21 cellular contexts compared by ENCODE assay signal in genomic region chr16:476039-476438, GRCh38. TPM values are rescaled to one million over a fixed set of nuclear protein-coding genes. Genes with fewer than 3 reads are reported as not detected.
DNase-seq lines count a peak whose midpoint lies in the region; FAIRE-seq and TF ChIP-seq lines count a peak whose summit lies in the region.
"Had no signal": no experiment of that assay in that cellular context is flagged by ENCODE, and none has a peak within 500 bp of the region (broad histone marks: within the 10 kb centered on the region; RNA-seq: fewer than 3 reads in every experiment).

No MANE protein-coding gene starts in this region.

- no peak overlapping the region for H3K27ac Mint-ChIP-seq in osteocyte (ENCODE audit: unreplicated experiment)

- DNase-seq in H7, result peak; percentile 51
- peak; percentile 70 for DNase-seq in astrocyte of the hippocampus (ENCODE audit: low read depth, low spot score)
- DNase-seq in endothelial cell of umbilical vein (ENCODE audit: low read depth, low spot score), result no peak
- peak; percentile 26 for DNase-seq in renal cortical epithelial cell (ENCODE audit: low read depth)
- no peak for DNase-seq in activated naive CD4-positive, alpha-beta T cell (lab: John Stamatoyannopoulos, UW)
- DNase-seq in stimulated activated CD4-positive, alpha-beta T cell treated with anti-CD3 and anti-CD28 coated beads, Interleukin-1b, Interleukin-23, amount 100 ng/mL, for 48 hours, result no peak
- no peak for DNase-seq in osteocyte (ENCODE audit: extremely low spot score, unreplicated experiment)
- no peak for DNase-seq in NK-92 (lab: John Stamatoyannopoulos, UW; ENCODE audit: unreplicated experiment)
- DNase-seq: CD4-positive, alpha-beta memory T cell; DMS153; NCI-H1417 treated with DMSO at 0.1 percent for 48 hours; NCI-H187 treated with DMSO at 0.1 percent for 48 hours; NCI-H526 treated with DMSO at 0.1 percent for 48 hours; NK-92 treated with Interleukin-12 subunit alpha and Interleukin-12 subunit beta, amount 100 ng/mL, for 24 hours; SHP77 treated with DMSO at 0.1 percent for 48 hours; SK-N-SH had no signal

- H3K4me1 Mint-ChIP-seq in osteocyte (ENCODE audit: unreplicated experiment), result peaks cover 33% of the 10 kb centered on the region

- H3K36me3 ChIP-seq in H7 (replicated peaks; ENCODE audit: control insufficient read depth, insufficient read depth, low read length), result no peaks in the 10 kb centered on the region
- peaks cover 0 to 14% of the 10 kb centered on the region in 2 experiments for H3K36me3 ChIP-seq in endothelial cell of umbilical vein (ENCODE audit: control insufficient read depth in 2 of 2, extremely low read depth in 1 of 2, insufficient read depth in 2 of 2, low read length in 2 of 2)

- CTCF ChIA-PET in endothelial cell of umbilical vein (lab: Charles Lee), result interaction anchor here (1.0 to 1.1 kb wide), 2 partner anchors 11 to 90 kb away, joined by 3 to 5 read pairs; no protein-coding TSS in a partner anchor

- POLR2A ChIA-PET in endothelial cell of umbilical vein (lab: Charles Lee), result no interaction called here

- no peaks in the 10 kb centered on the region for H3K27me3 Mint-ChIP-seq in osteocyte (ENCODE audit: unreplicated experiment)
- H3K27me3 Mint-ChIP-seq: CD4-positive, alpha-beta memory T cell had no signal

- H3K79me2 ChIP-seq in endothelial cell of umbilical vein (ENCODE audit: control insufficient read depth, insufficient read depth, low read length), result no peaks in the 10 kb centered on the region

- no peaks in the 10 kb centered on the region for H3K9me3 ChIP-seq in endothelial cell of umbilical vein (replicated peaks; ENCODE audit: control insufficient read depth, insufficient read depth, low read length)
- H3K9me3 ChIP-seq: BLaER1, SK-N-SH had no signal

- no peaks in the 10 kb centered on the region for H3K27me3 ChIP-seq in H7 (ENCODE audit: control insufficient read depth, insufficient read depth, low read length)
- H3K27me3 ChIP-seq in endothelial cell of umbilical vein (ENCODE audit: control insufficient read depth in 2 of 2, insufficient read depth in 2 of 2, low read length in 2 of 2), result no peaks in the 10 kb centered on the region
- H3K27me3 ChIP-seq: BLaER1 had no signal

- FAIRE-seq in endothelial cell of umbilical vein (lab: Jason Lieb, UNC), result peak; percentile 40
- FAIRE-seq: GM12878, GM19239, RCC 7860 had no signal

- no peaks in the 10 kb centered on the region for H4K20me1 ChIP-seq in endothelial cell of umbilical vein (replicated peaks; ENCODE audit: control insufficient read depth, extremely low read depth, insufficient read depth, low read length)

- H3K9ac ChIP-seq in endothelial cell of umbilical vein (replicated peaks; ENCODE audit: extremely low read depth, insufficient read depth, low read length), result no peak overlapping the region
- H3K9ac ChIP-seq: BLaER1, KMS-11, SK-N-SH had no signal

- H3K4me3 Mint-ChIP-seq in osteocyte (ENCODE audit: unreplicated experiment), result no peak overlapping the region
- H3K4me3 Mint-ChIP-seq: CD4-positive, alpha-beta memory T cell had no signal

- TF ChIP-seq CTCF in endothelial cell of umbilical vein (IDR thresholded peaks at IDR 0.05; ENCODE audit: extremely low read depth in 1 of 2, insufficient read depth in 1 of 2, low read depth in 1 of 2, low read length in 2 of 2) (no peak), osteocyte (IDR thresholded peaks at IDR 0.05) (no peak)

- H3K4me2 ChIP-seq in endothelial cell of umbilical vein (ENCODE audit: insufficient read depth, low read length), result no peak overlapping the region
- H3K4me2 ChIP-seq: BLaER1, KMS-11, SK-N-SH had no signal

- intact Hi-C loops in endothelial cell of umbilical vein (cut with micrococcal nuclease), result loop anchor here (5.0 kb wide), 1 partner anchor 49 kb away; the partner anchor contains the start of gene RAB11FIP3

- no peak overlapping the region for H3K4me3 ChIP-seq in H7 (ENCODE audit: insufficient read depth, low read depth, low read length)
- no peak overlapping the region for H3K4me3 ChIP-seq in endothelial cell of umbilical vein (replicated peaks in 1 of 3; ENCODE audit: insufficient read depth in 1 of 3, low read depth in 1 of 3, low read length in 3 of 3)
- H3K4me3 ChIP-seq: BLaER1, GM12878 had no signal

- H3K36me3 Mint-ChIP-seq in osteocyte (ENCODE audit: unreplicated experiment), result peaks cover 19% of the 10 kb centered on the region

- H3K4me1 ChIP-seq in endothelial cell of umbilical vein (ENCODE audit: control insufficient read depth, extremely low read depth, insufficient read depth, low read length), result peaks cover 8% of the 10 kb centered on the region

- H3K9me1 ChIP-seq in endothelial cell of umbilical vein (replicated peaks; ENCODE audit: control insufficient read depth, extremely low read depth, insufficient read depth, low read length), result no peaks in the 10 kb centered on the region

- H3K9me3 Mint-ChIP-seq in osteocyte (ENCODE audit: unreplicated experiment), result no peaks in the 10 kb centered on the region
- H3K9me3 Mint-ChIP-seq: CD4-positive, alpha-beta memory T cell had no signal

- dilution Hi-C loops in endothelial cell of umbilical vein (cut with MboI; ENCODE audit: extremely low pct_ligation_motif_present, low sequenced_read_pairs), result no loop called here

- TF ChIP-seq POLR2A in endothelial cell of umbilical vein (IDR thresholded peaks at IDR 0.05; ENCODE audit: low read depth, low read length), result no peak

- BruUV-seq in endothelial cell of umbilical vein (replicated peaks; lab: Mats Ljungman, UMichigan), result no TSS peak

- H2AFZ ChIP-seq in endothelial cell of umbilical vein (ENCODE audit: low read depth, low read length), result no peak overlapping the region

- no peak overlapping the region for H3K27ac ChIP-seq in endothelial cell of umbilical vein (ENCODE audit: insufficient read depth, low read depth, low read length)
- H3K27ac ChIP-seq: BLaER1, KMS-11 had no signal

TF ChIP-seq in endothelial cell of umbilical vein, 7 proteins besides CTCF, POLR2A, EP300 and RAD21:
- TF ChIP-seq GATA2 (IDR thresholded peaks at IDR 0.05; ENCODE audit: insufficient read depth, insufficient read length, low read depth, low read length) (no peak), MYC (IDR thresholded peaks at IDR 0.05; ENCODE audit: low read depth, low read length) (no peak), EZH2 (IDR thresholded peaks at IDR 0.05; ENCODE audit: borderline replicate concordance, low read depth, low read length, severe bottlenecking) (no peak), JUN (IDR thresholded peaks at IDR 0.05; ENCODE audit: borderline replicate concordance, insufficient read depth, insufficient read length, low read depth) (no peak), FOS (IDR thresholded peaks at IDR 0.05; ENCODE audit: borderline replicate concordance, insufficient read depth, low read length) (no peak), MAX (IDR thresholded peaks at IDR 0.05; ENCODE audit: insufficient read depth, insufficient read length) (no peak), POLR2AphosphoS5 (IDR thresholded peaks at IDR 0.05; ENCODE audit: insufficient read depth, low read depth, low read length) (no peak)

RNA-seq across cellular contexts. Expression of gene RAB11FIP3, which starts 50.6 kb away (rescaled TPM):
- total RNA-seq in H7 (2014; rRNA removed; shearing (Covaris generic)), result 25.2 and 27.9 TPM in 2 replicates
- 64.9 and 75.9 TPM in 2 replicates for total RNA-seq in endothelial cell of umbilical vein
- polyA plus RNA-seq in endothelial cell of umbilical vein, result 19.3 and 20.5 TPM in 2 replicates
- polyA plus RNA-seq in endothelial cell of umbilical vein (2011; cell fraction: cytosol; rRNA removed), result 21.7 and 25.3 TPM in 2 replicates
- 61.5 and 72.6 TPM in 2 replicates for polyA plus RNA-seq in endothelial cell of umbilical vein (2011; cell fraction: nucleus; rRNA removed)
- polyA plus RNA-seq in endothelial cell of umbilical vein (2012), result 36.9 and 44.4 TPM in 2 replicates
- 28.4 and 37.7 TPM in 2 replicates for polyA minus RNA-seq in endothelial cell of umbilical vein
- 6.7 TPM for polyA minus RNA-seq in endothelial cell of umbilical vein (2011; cell fraction: cytosol; rRNA and poly(A)+ RNA removed)
- polyA minus RNA-seq in endothelial cell of umbilical vein (2011; cell fraction: nucleus; rRNA and poly(A)+ RNA removed), result 30.2 and 32.3 TPM in 2 replicates
- total RNA-seq in renal cortical epithelial cell, result 20.5 and 72.5 TPM in 2 replicates
- 60.2 and 65.2 TPM in 2 replicates for total RNA-seq in osteocyte

RNA-seq across cellular contexts. Expression of gene CAPN15, which starts 51.5 kb away (rescaled TPM):
- total RNA-seq in H7 (2014; rRNA removed; shearing (Covaris generic)), result 80.6 and 87.5 TPM in 2 replicates
- 65.0 and 70.1 TPM in 2 replicates for total RNA-seq in endothelial cell of umbilical vein
- polyA plus RNA-seq in endothelial cell of umbilical vein, result 33.9 and 48.6 TPM in 2 replicates
- 14.6 and 22.7 TPM in 2 replicates for polyA plus RNA-seq in endothelial cell of umbilical vein (2011; cell fraction: cytosol; rRNA removed)
- polyA plus RNA-seq in endothelial cell of umbilical vein (2011; cell fraction: nucleus; rRNA removed), result 63.6 and 68.1 TPM in 2 replicates
- 20.7 and 35.9 TPM in 2 replicates for polyA plus RNA-seq in endothelial cell of umbilical vein (2012)
- polyA minus RNA-seq in endothelial cell of umbilical vein, result 17.2 and 27.8 TPM in 2 replicates
- 47.6 TPM for polyA minus RNA-seq in endothelial cell of umbilical vein (2011; cell fraction: cytosol; rRNA and poly(A)+ RNA removed)
- 21.5 and 36.2 TPM in 2 replicates for polyA minus RNA-seq in endothelial cell of umbilical vein (2011; cell fraction: nucleus; rRNA and poly(A)+ RNA removed)
- 41.7 and 82.0 TPM in 2 replicates for total RNA-seq in renal cortical epithelial cell
- total RNA-seq in osteocyte, result 38.3 and 39.9 TPM in 2 replicates

Comparison
In these comparisons a context has a peak if more than half of its experiments do, and no peak if none do; other contexts are left out.
1. DNase-seq: peak in H7 (single experiment), astrocyte of the hippocampus (single experiment) and renal cortical epithelial cell (single experiment); none in endothelial cell of umbilical vein (single experiment), activated naive CD4-positive, alpha-beta T cell (0 of 4), stimulated activated CD4-positive, alpha-beta T cell treated with anti-CD3 and anti-CD28 coated beads, Interleukin-1b, Interleukin-23, amount 100 ng/mL, for 48 hours (single experiment), osteocyte (single experiment) and NK-92 (single experiment).